ENCODE assay signal across 21 cellular contexts in genomic region chr16:49489686-49490320, GRCh38.
A peak's percentile ranks its signal among the peaks of the same experiment; 100 is the strongest.
DNase-seq lines count a peak whose midpoint lies in the region; ATAC-seq and TF ChIP-seq lines count a peak whose summit lies in the region.
"Had no signal": no experiment of that assay in that cellular context is flagged by ENCODE, and none has a peak within 500 bp of the region (broad histone marks: within the 10 kb centered on the region; RNA-seq: fewer than 3 reads in every experiment).

No MANE protein-coding gene starts in this region.

- H3K27ac ChIP-seq in RWPE2 (ENCODE audit: poor library complexity, severe bottlenecking) (no peak overlapping the region), spleen (no peak overlapping the region), brain microvascular endothelial cell (no peak overlapping the region)
- H3K27ac ChIP-seq: gastrocnemius medialis, tibial nerve had no signal

- DNase-seq in activated effector memory CD4-positive, alpha-beta T cell treated with anti-CD3 and anti-CD28 coated beads, Interleukin-2, amount 50 U/mL, for 16 hours = peak; percentile 53
- DNase-seq in activated effector memory CD4-positive, alpha-beta T cell treated with Interleukin-2 at 50 U/mL for 16 hours = no peak
- DNase-seq in NCI-H1436 (lab: John Stamatoyannopoulos, UW) = peak; percentile 60
- peak; percentile 26 for DNase-seq in RWPE2 (ENCODE audit: low spot score)
- peak; percentile 64 for DNase-seq in spleen
- DNase-seq in brain microvascular endothelial cell = no peak
- no peak for DNase-seq in NCI-H2196 (lab: John Stamatoyannopoulos, UW; ENCODE audit: unreplicated experiment)
- DNase-seq: activated CD4-positive, alpha-beta T cell treated with anti-CD3 and anti-CD28 coated beads, Interleukin-2, amount 50 U/mL, for 48 hours; activated T-cell treated with anti-CD3 and anti-CD28 coated beads, Interleukin-2, amount 50 U/mL, for 48 hours; CD4-positive, CD25-positive, alpha-beta regulatory T cell; DMS79 treated with DMSO at 0.1 percent for 48 hours; gastrocnemius medialis; left cardiac atrium; NCI-H2227 treated with DMSO at 0.1 percent for 48 hours; nucleus accumbens; SHP77 treated with DMSO at 0.1 percent for 48 hours; stimulated activated naive B cell treated with anti-CD40 and anti-IgM and Interleukin-4, amounts not matched to agents 10 μg/mL and 1 μg/mL and 100 μg/mL, for 72 hours; T-helper 1 cell had no signal

- H3K9me3 ChIP-seq in RWPE2 (ENCODE audit: severe bottlenecking) (no peaks in the 10 kb centered on the region), spleen (no peaks in the 10 kb centered on the region)
- H3K9me3 ChIP-seq: gastrocnemius medialis, HAP-1 had no signal

- peaks cover 3% of the 10 kb centered on the region for H3K27me3 ChIP-seq in RWPE2 (ENCODE audit: insufficient read depth, poor library complexity, severe bottlenecking)
- peaks cover 0 to 14% (median 0%) of the 10 kb centered on the region in 7 donors for H3K27me3 ChIP-seq in spleen (replicated peaks in 1 of 7)
- no peaks in the 10 kb centered on the region for H3K27me3 ChIP-seq in brain microvascular endothelial cell (replicated peaks)
- H3K27me3 ChIP-seq: gastrocnemius medialis, tibial nerve had no signal

- ATAC-seq in RWPE2 (ENCODE audit: low read depth) = no peak
- ATAC-seq in GM18517 (IDR thresholded peaks at IDR 0.05; ENCODE audit: unreplicated experiment) = no peak
- ATAC-seq: gastrocnemius medialis; left cardiac atrium; stimulated activated naive B cell treated with anti-CD40 and anti-IgM and Interleukin-4, amounts not matched to agents 10 μg/mL and 1 μg/mL and 100 μg/mL, for 72 hours had no signal

- 83 to 89% (median 87%) methylated on average over 7 of the region's 7 CpGs for WGBS in spleen, 5 donors

- no peak overlapping the region for H3K4me3 ChIP-seq in RWPE2 (ENCODE audit: severe bottlenecking)
- H3K4me3 ChIP-seq in spleen = no peak overlapping the region
- H3K4me3 ChIP-seq in brain microvascular endothelial cell (ENCODE audit: low read depth, low read length) = no peak overlapping the region
- H3K4me3 ChIP-seq: gastrocnemius medialis, HAP-1, tibial nerve had no signal

- TF ChIP-seq CTCF in RWPE2 (IDR thresholded peaks at IDR 0.05; ENCODE audit: poor library complexity, severe bottlenecking) = no peak
- TF ChIP-seq CTCF in spleen (IDR thresholded peaks at IDR 0.05 in 8 of 11, conservative IDR thresholded peaks at IDR 0.05 in 3 of 11) = no peak
- no peak for TF ChIP-seq CTCF in brain microvascular endothelial cell (IDR thresholded peaks at IDR 0.05; ENCODE audit: low read depth, low read length, missing control alignments)

- H3K4me1 ChIP-seq in RWPE2 (ENCODE audit: insufficient read depth, poor library complexity, severe bottlenecking) (no peaks in the 10 kb centered on the region), spleen (peaks cover 0 to 15% (median 14%) of the 10 kb centered on the region in 6 donors)
- H3K4me1 ChIP-seq: HAP-1 had no signal

- TF ChIP-seq POLR2A in spleen (IDR thresholded peaks at IDR 0.05) = no peak

- intact Hi-C loops in spleen (cut with DNase I; ENCODE audit: low total_unique reads) = loop anchor here (10.0 kb wide), 1 partner anchor 105 kb away; no protein-coding TSS in a partner anchor

- H3K36me3 ChIP-seq in RWPE2 (ENCODE audit: low read depth) (no peaks in the 10 kb centered on the region), spleen (no peaks in the 10 kb centered on the region), brain microvascular endothelial cell (replicated peaks) (no peaks in the 10 kb centered on the region)
- H3K36me3 ChIP-seq: gastrocnemius medialis, HAP-1, tibial nerve had no signal

- in situ Hi-C loops in brain microvascular endothelial cell (cut with HindIII; ENCODE audit: low pct_ligation_motif_present, low sequenced_read_pairs) = no loop called here

Comparison
In these comparisons a context has a peak if more than half of its experiments do, and no peak if none do; other contexts are left out.
1. DNase-seq: peak in activated effector memory CD4-positive, alpha-beta T cell treated with anti-CD3 and anti-CD28 coated beads, Interleukin-2, amount 50 U/mL, for 16 hours (single experiment), NCI-H1436 (single experiment), RWPE2 (single experiment) and spleen (single experiment); none in activated effector memory CD4-positive, alpha-beta T cell treated with Interleukin-2 at 50 U/mL for 16 hours (single experiment), brain microvascular endothelial cell (single experiment) and NCI-H2196 (single experiment).